Comparison of ENCODE assay signal across 18 cellular contexts in the genomic region with DNA sequence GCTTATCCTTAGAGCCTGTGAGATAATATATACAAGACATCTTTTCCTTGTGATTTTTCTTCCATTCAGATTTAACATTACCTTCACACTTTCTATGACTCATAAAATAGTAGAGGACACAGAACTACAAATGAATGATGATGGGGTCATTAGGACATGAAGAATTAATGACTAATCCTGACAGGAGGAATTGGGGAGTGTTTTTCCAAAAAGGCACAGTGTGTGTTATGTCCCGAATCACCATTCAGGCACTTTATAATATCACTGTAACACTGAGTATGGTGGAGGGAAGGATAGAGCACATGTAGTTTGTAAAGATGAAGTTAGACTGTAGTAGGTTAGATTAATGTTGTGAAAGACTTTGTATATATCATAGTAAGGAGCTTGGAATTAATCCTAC.
"Had no signal": no experiment of that assay in that cellular context is flagged by ENCODE, and none has a peak within 500 bp of the region (broad histone marks: within the 10 kb centered on the region; RNA-seq: fewer than 3 reads in every experiment).

No MANE protein-coding gene starts in this region.

- H3K27ac ChIP-seq: esophagus squamous epithelium, lower lobe of right lung, neutrophil, parathyroid adenoma, thyroid gland, VCaP had no signal

- DNase-seq: activated CD4-positive, CD25-positive, alpha-beta regulatory T cell treated with anti-CD3 and anti-CD28 coated beads, Interleukin-2, amount 50 U/mL, for 72 hours; activated gamma-delta T cell; esophagus squamous epithelium; foreskin melanocyte; glutamatergic neuron; hippocampal formation; left colon; lower lobe of right lung; stimulated activated CD4-positive, alpha-beta T cell treated with anti-CD3 and anti-CD28 coated beads, Interleukin-2, amount 100 ng/mL, for 24 hours; stimulated activated naive CD4-positive, alpha-beta T cell treated with Interleukin-2 at 50 U/mL for 16 hours; T-helper 17 cell; thyroid gland had no signal

- H3K27ac Mint-ChIP-seq: activated naive CD4-positive, alpha-beta T cell treated with anti-CD3 and anti-CD28 coated beads, Interleukin-2, amount 50 U/mL, for 24 hours; mesothelial cell of epicardium; natural killer cell treated with Interleukin-12 subunit alpha and Interleukin-12 subunit beta and Interleukin-15 and Interleukin-18, amount 100 ng/mL, for 72 hours; T-helper 17 cell had no signal

- H3K4me3 Mint-ChIP-seq: activated naive CD4-positive, alpha-beta T cell treated with anti-CD3 and anti-CD28 coated beads, Interleukin-2, amount 50 U/mL, for 24 hours; mesothelial cell of epicardium; natural killer cell treated with Interleukin-12 subunit alpha and Interleukin-12 subunit beta and Interleukin-15 and Interleukin-18, amount 100 ng/mL, for 72 hours; T-helper 17 cell had no signal

- H3K4me1 Mint-ChIP-seq: activated naive CD4-positive, alpha-beta T cell treated with anti-CD3 and anti-CD28 coated beads, Interleukin-2, amount 50 U/mL, for 24 hours; T-helper 17 cell had no signal

- H3K27me3 Mint-ChIP-seq: activated naive CD4-positive, alpha-beta T cell treated with anti-CD3 and anti-CD28 coated beads, Interleukin-2, amount 50 U/mL, for 24 hours; natural killer cell treated with Interleukin-12 subunit alpha and Interleukin-12 subunit beta and Interleukin-15 and Interleukin-18, amount 100 ng/mL, for 72 hours; T-helper 17 cell had no signal

- H3K36me3 Mint-ChIP-seq: activated naive CD4-positive, alpha-beta T cell treated with anti-CD3 and anti-CD28 coated beads, Interleukin-2, amount 50 U/mL, for 24 hours; mesothelial cell of epicardium; natural killer cell treated with Interleukin-12 subunit alpha and Interleukin-12 subunit beta and Interleukin-15 and Interleukin-18, amount 100 ng/mL, for 72 hours had no signal
